ENCODE assay signal across 9 cellular contexts in the genomic region with DNA sequence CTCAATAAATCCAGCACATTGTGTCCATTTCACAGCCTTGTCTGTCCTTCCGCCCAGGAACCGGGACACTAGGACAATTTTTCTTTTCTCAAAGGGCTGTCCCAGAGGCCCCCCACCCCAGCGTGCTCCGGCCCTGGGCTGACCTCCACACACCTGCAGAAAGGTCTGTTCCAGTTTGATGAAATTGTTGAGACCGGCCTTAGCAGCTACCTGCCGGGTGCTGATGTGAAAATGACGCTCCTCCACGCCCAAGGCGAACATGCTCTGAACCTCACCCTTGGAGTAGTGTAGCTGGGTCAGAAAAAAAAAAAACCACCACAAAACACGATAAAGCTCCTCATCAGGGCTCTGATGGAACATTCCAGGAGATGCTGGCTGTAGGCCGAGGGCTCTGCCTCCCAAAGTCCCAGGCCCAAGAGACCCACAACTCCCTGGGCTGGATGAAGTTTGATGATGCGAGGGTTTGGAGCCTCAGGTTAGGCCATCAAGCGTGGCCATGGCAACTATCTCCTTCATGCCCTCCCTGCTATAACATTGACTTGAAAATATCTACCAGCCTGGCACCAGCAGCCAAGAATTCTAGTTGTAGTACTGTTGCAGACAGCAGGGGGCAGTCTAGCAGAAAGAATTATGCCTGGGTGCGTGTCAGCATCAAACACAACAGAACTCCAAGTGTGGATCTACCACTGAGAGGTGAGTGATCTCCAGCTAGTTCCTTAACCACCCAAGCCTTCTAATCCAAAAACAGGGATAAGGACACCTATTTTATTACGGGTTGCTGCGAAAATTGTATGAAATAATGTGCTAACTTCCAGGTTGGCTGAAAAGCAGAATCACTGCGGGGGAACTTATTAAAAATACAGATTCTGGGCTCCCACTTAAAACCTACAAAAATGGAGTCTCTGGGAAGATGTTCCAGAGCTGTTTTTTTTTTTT.
DNase-seq lines count a peak whose midpoint lies in the region; ATAC-seq and TF ChIP-seq lines count a peak whose summit lies in the region.
"Had no signal": no experiment of that assay in that cellular context is flagged by ENCODE, and none has a peak within 500 bp of the region (broad histone marks: within the 10 kb centered on the region; RNA-seq: fewer than 3 reads in every experiment).

No MANE protein-coding gene starts in this region.

- H3K4me3 ChIP-seq in WERI-Rb-1 (ENCODE audit: low read depth, low read length) = no peak overlapping the region
- H3K4me3 ChIP-seq in cardiac fibroblast (replicated peaks in 1 of 2; ENCODE audit: low read depth in 2 of 2, low read length in 2 of 2) = no peak overlapping the region
- H3K4me3 ChIP-seq: BLaER1 had no signal

- DNase-seq in NCI-H1417 (lab: John Stamatoyannopoulos, UW) = peak; percentile 23 to 64 (median 62)
- no peak for DNase-seq in NCI-H1417 treated with DMSO at 0.1 percent for 48 hours (lab: John Stamatoyannopoulos, UW)
- peak; percentile 50 for DNase-seq in NCI-H2107 treated with DMSO at 0.1 percent for 48 hours (lab: John Stamatoyannopoulos, UW; ENCODE audit: unreplicated experiment)
- peak; percentile 69 for DNase-seq in WERI-Rb-1
- peak; percentile 83 to 84 for DNase-seq in cardiac fibroblast (ENCODE audit: low read depth in 2 of 2)
- peak; percentile 75 for DNase-seq in kidney tubule cell (ENCODE audit: low spot score)
- peak; percentile 52 for DNase-seq in stimulated activated CD4-positive, alpha-beta T cell treated with anti-CD3 and anti-CD28 coated beads, Interleukin-4, amount 100 ng/mL, for 1 hour

- no peaks in the 10 kb centered on the region for H3K36me3 ChIP-seq in WERI-Rb-1
- H3K36me3 ChIP-seq: BLaER1 had no signal

- no peaks in the 10 kb centered on the region for H3K27me3 ChIP-seq in WERI-Rb-1 (ENCODE audit: insufficient read depth, low read depth, severe bottlenecking)
- H3K27me3 ChIP-seq: BLaER1 had no signal

- TF ChIP-seq CTCF in WERI-Rb-1 (IDR thresholded peaks at IDR 0.05; ENCODE audit: low read depth, low read length) (peak; percentile 71), cardiac fibroblast (IDR thresholded peaks at IDR 0.05; ENCODE audit: low read depth, low read length) (peak; percentile 72)

- H3K9me3 ChIP-seq in WERI-Rb-1 (ENCODE audit: severe bottlenecking) = no peaks in the 10 kb centered on the region
- H3K9me3 ChIP-seq: BLaER1 had no signal

- no peak overlapping the region for H3K27ac ChIP-seq in WERI-Rb-1
- H3K27ac ChIP-seq: BLaER1 had no signal

- no peak for ATAC-seq in GM18502 (IDR thresholded peaks at IDR 0.05; ENCODE audit: poor library complexity, unreplicated experiment)
